ENCODE assay signal across 1 cellular context in the genomic region with DNA sequence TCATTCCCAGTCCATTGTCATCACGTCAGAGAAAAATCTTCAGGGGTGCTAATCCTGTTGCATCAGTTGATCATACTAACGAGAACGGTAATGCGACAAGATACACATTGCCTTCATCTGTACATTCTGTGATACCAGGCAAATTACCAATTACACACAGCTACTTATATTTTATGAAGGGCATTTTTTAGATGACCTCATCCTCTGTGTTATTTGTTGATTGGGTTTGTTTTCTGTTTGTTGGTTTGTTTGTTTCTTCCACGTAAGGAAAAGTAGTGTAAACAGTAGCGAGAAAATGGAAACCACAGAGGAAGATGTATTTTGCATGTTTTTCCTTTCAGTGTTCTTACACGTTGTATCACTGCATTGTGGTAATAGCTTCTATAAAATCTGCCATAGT.
TF ChIP-seq lines count a peak whose summit lies in the region.

No MANE protein-coding gene starts in this region.

TF ChIP-seq in HEK293, 187 proteins besides CTCF, POLR2A, EP300 and RAD21 (continued from another document):
- TF ChIP-seq ATF2 (tag by site-specific recombination; IDR thresholded peaks at IDR 0.05; ENCODE audit: low read depth), result peak; percentile 64; the same call in 1 of the 2 replicates
- no peak for TF ChIP-seq GLI2 (tag by site-specific recombination; IDR thresholded peaks at IDR 0.05; ENCODE audit: borderline replicate concordance, low read depth)
